22 cellular contexts compared by ENCODE assay signal in the genomic region with DNA sequence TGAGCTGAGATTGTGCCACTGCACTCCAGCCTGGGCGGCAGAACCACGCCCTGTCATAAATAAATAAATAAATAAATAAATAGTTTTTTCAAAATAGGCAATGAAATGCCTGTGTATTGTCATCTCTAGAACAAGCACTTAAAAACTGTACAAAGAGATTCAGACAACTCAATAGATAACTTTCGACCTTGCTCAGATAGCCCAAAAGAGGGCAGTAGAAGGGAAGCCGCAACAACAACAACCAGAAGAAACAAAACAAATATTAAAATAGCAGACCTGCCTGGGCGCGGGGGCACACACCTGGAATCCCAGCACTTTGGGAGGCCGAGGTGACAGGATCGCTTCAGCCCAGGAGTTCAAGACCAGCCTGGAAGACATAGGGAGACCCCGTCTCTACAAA. TPM values are rescaled to one million over a fixed set of nuclear protein-coding genes. Genes with fewer than 3 reads are reported as not detected.
"Had no signal": no experiment of that assay in that cellular context is flagged by ENCODE, and none has a peak within 500 bp of the region (broad histone marks: within the 10 kb centered on the region; RNA-seq: fewer than 3 reads in every experiment).

No MANE protein-coding gene starts in this region.

- H3K4me3 ChIP-seq: colonic mucosa, heart left ventricle, right atrium auricular region, suprapubic skin had no signal

- H3K9me3 Mint-ChIP-seq: activated CD4-positive, alpha-beta T cell treated with anti-CD3 and anti-CD28 coated beads, Interleukin-2, amount 10 ng/mL, durations not matched to agents 7 days and 5 days; activated naive CD8-positive, alpha-beta T cell treated with anti-CD3 and anti-CD28 coated beads for 36 hours; stimulated activated naive CD8-positive, alpha-beta T cell treated with anti-CD3 and anti-CD28 coated beads, Interleukin-15, Interleukin-2, amounts not matched to agents 100 ng/mL and 50 ng/mL, for 24 hours; type B pancreatic cell had no signal

- ATAC-seq: heart left ventricle had no signal

- H3K36me3 ChIP-seq: colonic mucosa, heart left ventricle, right atrium auricular region, suprapubic skin had no signal

- H3K27me3 Mint-ChIP-seq: type B pancreatic cell had no signal

- H3K9me3 ChIP-seq: colonic mucosa, suprapubic skin had no signal

- H3K4me1 Mint-ChIP-seq: activated CD4-positive, alpha-beta T cell treated with anti-CD3 and anti-CD28 coated beads, Interleukin-2, amount 10 ng/mL, durations not matched to agents 7 days and 5 days; activated naive CD8-positive, alpha-beta T cell treated with anti-CD3 and anti-CD28 coated beads for 36 hours; brain; immature natural killer cell; nephron had no signal

- H3K4me1 ChIP-seq: colonic mucosa, heart left ventricle, right atrium auricular region, suprapubic skin had no signal

- H3K27ac ChIP-seq: colonic mucosa, heart left ventricle, right atrium auricular region, suprapubic skin had no signal

- H3K27ac Mint-ChIP-seq: activated CD4-positive, alpha-beta T cell treated with anti-CD3 and anti-CD28 coated beads, Interleukin-2, amount 10 ng/mL, durations not matched to agents 7 days and 5 days; activated naive CD8-positive, alpha-beta T cell treated with anti-CD3 and anti-CD28 coated beads for 36 hours; brain; immature natural killer cell; nephron; stimulated activated naive CD8-positive, alpha-beta T cell treated with anti-CD3 and anti-CD28 coated beads, Interleukin-15, Interleukin-2, amounts not matched to agents 100 ng/mL and 50 ng/mL, for 24 hours; type B pancreatic cell had no signal

- H3K27me3 ChIP-seq: colonic mucosa, right atrium auricular region, suprapubic skin had no signal

- H3K4me3 Mint-ChIP-seq: activated CD4-positive, alpha-beta T cell treated with anti-CD3 and anti-CD28 coated beads, Interleukin-2, amount 10 ng/mL, durations not matched to agents 7 days and 5 days; activated naive CD8-positive, alpha-beta T cell treated with anti-CD3 and anti-CD28 coated beads for 36 hours; brain; immature natural killer cell; nephron; stimulated activated naive CD8-positive, alpha-beta T cell treated with anti-CD3 and anti-CD28 coated beads, Interleukin-15, Interleukin-2, amounts not matched to agents 100 ng/mL and 50 ng/mL, for 24 hours; type B pancreatic cell had no signal

- DNase-seq: activated CD4-positive, alpha-beta T cell treated with anti-CD3 and anti-CD28 coated beads, Interleukin-2, amount 10 ng/mL, durations not matched to agents 7 days and 5 days; activated gamma-delta T cell treated with Interleukin-2 at 50 U/mL for 16 hours; activated naive CD8-positive, alpha-beta T cell treated with anti-CD3 and anti-CD28 coated beads for 36 hours; amygdala; central memory CD4-positive, alpha-beta T cell; colonic mucosa; effector CD4-positive, alpha-beta T cell; heart left ventricle; immature natural killer cell; occipital lobe; small intestine; stimulated activated CD4-positive, alpha-beta T cell treated with anti-CD3 and anti-CD28 coated beads, Interleukin-4, amount 100 ng/mL, for 4 hours; stimulated activated CD8-positive, alpha-beta memory T cell treated with anti-CD3 and anti-CD28 coated beads, Interleukin-4, amount 100 ng/mL, for 48 hours had no signal

- H3K36me3 Mint-ChIP-seq: activated naive CD8-positive, alpha-beta T cell treated with anti-CD3 and anti-CD28 coated beads for 36 hours; immature natural killer cell; type B pancreatic cell had no signal

RNA-seq across cellular contexts. Expression of a gene that starts 9.4 kb away (rescaled TPM):
- total RNA-seq: activated CD4-positive, alpha-beta T cell treated with anti-CD3 and anti-CD28 coated beads, Interleukin-2, amount 10 ng/mL, durations not matched to agents 7 days and 5 days; activated naive CD8-positive, alpha-beta T cell treated with anti-CD3 and anti-CD28 coated beads for 36 hours; fibroblast of lung; frontal cortex; heart left ventricle; posterior vena cava; right atrium auricular region had no signal
- polyA plus RNA-seq: fibroblast of lung, heart left ventricle, immature natural killer cell, small intestine had no signal
